1 cellular context compared by ENCODE assay signal in genomic region chr9:95268681-95269080, GRCh38.
TF ChIP-seq lines count a peak whose summit lies in the region.

No MANE protein-coding gene starts in this region.

TF ChIP-seq in HCT116, 20 proteins besides CTCF, POLR2A, EP300 and RAD21 (continued from another document):
- TF ChIP-seq POLR2AphosphoS5 (IDR thresholded peaks at IDR 0.05; ENCODE audit: low read depth, low read length) (no peak), SP1 (IDR thresholded peaks at IDR 0.05; ENCODE audit: low read depth) (no peak), SRF (IDR thresholded peaks at IDR 0.05; ENCODE audit: low read depth) (no peak)
